ENCODE assay signal across 1 cellular context in genomic region chr2:105328281-105329196, GRCh38.
TF ChIP-seq lines count a peak whose summit lies in the region.

No MANE protein-coding gene starts in this region.

TF ChIP-seq in HepG2, 621 proteins besides CTCF, POLR2A, EP300 and RAD21 (continued from another document and continues in another):
- TF ChIP-seq KIAA2018 (CRISPR knock-in tag; IDR thresholded peaks at IDR 0.05; ENCODE audit: borderline replicate concordance) (no peak), JUND (CRISPR knock-in tag; IDR thresholded peaks at IDR 0.05) (0 out of 2 replicates have a peak, but pooled peaks have one; percentile 58), ZNF567 (CRISPR knock-in tag; IDR thresholded peaks at IDR 0.05; ENCODE audit: borderline replicate concordance) (no peak), ZFYVE20 (CRISPR knock-in tag; IDR thresholded peaks at IDR 0.05; ENCODE audit: borderline replicate concordance, low read depth) (no peak), MAFF (IDR thresholded peaks at IDR 0.05; ENCODE audit: low read depth, low read length) (no peak), SNRNP70 (IDR thresholded peaks at IDR 0.05; ENCODE audit: low read depth, low read length) (no peak), CHCHD3 (CRISPR knock-in tag; IDR thresholded peaks at IDR 0.05) (no peak), STAT5B (CRISPR knock-in tag; IDR thresholded peaks at IDR 0.05) (no peak), ZMYM4 (CRISPR knock-in tag; IDR thresholded peaks at IDR 0.05) (no peak; the same call in 1 of the 2 replicates), FLYWCH1 (CRISPR knock-in tag; IDR thresholded peaks at IDR 0.05) (no peak), RBFOX2 (IDR thresholded peaks at IDR 0.05; ENCODE audit: low read depth, low read length) (no peak), MBD4 (IDR thresholded peaks at IDR 0.05; ENCODE audit: borderline replicate concordance, low read length) (no peak), MYC (CRISPR knock-in tag; IDR thresholded peaks at IDR 0.05; ENCODE audit: borderline replicate concordance) (peak; percentile 91), MXI1 (IDR thresholded peaks at IDR 0.05; ENCODE audit: borderline replicate concordance, low read depth, low read length) (peak; percentile 50; the same call in 1 of the 3 replicates), HOXA7 (CRISPR knock-in tag; IDR thresholded peaks at IDR 0.05) (no peak), ZSCAN30 (CRISPR knock-in tag; IDR thresholded peaks at IDR 0.05) (no peak), RARA (CRISPR knock-in tag; IDR thresholded peaks at IDR 0.05) (peak; percentile 41), ZNF44 (CRISPR knock-in tag; IDR thresholded peaks at IDR 0.05) (0 out of 2 replicates have a peak, but pooled peaks have one; percentile 60), MAF1 (CRISPR knock-in tag; IDR thresholded peaks at IDR 0.05; ENCODE audit: borderline replicate concordance) (no peak), NCOR1 (IDR thresholded peaks at IDR 0.05; ENCODE audit: borderline replicate concordance, low read length) (no peak), ZNF614 (CRISPR knock-in tag; IDR thresholded peaks at IDR 0.05; ENCODE audit: borderline replicate concordance) (no peak; the same call in 1 of the 2 replicates), DZIP1 (CRISPR knock-in tag; IDR thresholded peaks at IDR 0.05) (no peak), ZSCAN22 (CRISPR knock-in tag; IDR thresholded peaks at IDR 0.05) (peak; percentile 87), MED8 (CRISPR knock-in tag; IDR thresholded peaks at IDR 0.05; ENCODE audit: insufficient replicate concordance) (no peak), FIP1L1 (IDR thresholded peaks at IDR 0.05; ENCODE audit: borderline replicate concordance, insufficient read depth, low read depth, low read length) (no peak), LRRFIP1 (CRISPR knock-in tag; conservative IDR thresholded peaks at IDR 0.05) (no peak), SP2 (CRISPR knock-in tag; IDR thresholded peaks at IDR 0.05) (no peak), MAZ (IDR thresholded peaks at IDR 0.05; ENCODE audit: borderline replicate concordance, low read depth, low read length) (no peak), MAZ (CRISPR knock-in tag; IDR thresholded peaks at IDR 0.05; ENCODE audit: low read depth) (peak; percentile 67; the same call in 1 of the 2 replicates), ZNF83 (CRISPR knock-in tag; IDR thresholded peaks at IDR 0.05; ENCODE audit: borderline replicate concordance) (peak; percentile 20; the same call in 1 of the 2 replicates), PHF20 (CRISPR knock-in tag; IDR thresholded peaks at IDR 0.05) (peak; percentile 67), AHDC1 (CRISPR knock-in tag; IDR thresholded peaks at IDR 0.05; ENCODE audit: borderline replicate concordance) (no peak), ZC3H4 (CRISPR knock-in tag; IDR thresholded peaks at IDR 0.05; ENCODE audit: borderline replicate concordance) (peak; percentile 89; the same call in 1 of the 2 replicates), ZNF546 (CRISPR knock-in tag; conservative IDR thresholded peaks at IDR 0.05) (peak; percentile 88), ZNF616 (CRISPR knock-in tag; IDR thresholded peaks at IDR 0.05; ENCODE audit: low read depth) (peak; percentile 92; the same call in 1 of the 2 replicates), ZNF678 (CRISPR knock-in tag; IDR thresholded peaks at IDR 0.05) (peak; percentile 99), ZNF781 (CRISPR knock-in tag; IDR thresholded peaks at IDR 0.05; ENCODE audit: borderline replicate concordance, not compliant biosample characterization) (peak; percentile 96), DMAP1 (CRISPR knock-in tag; IDR thresholded peaks at IDR 0.05) (peak; percentile 80), MTA1 (CRISPR knock-in tag; IDR thresholded peaks at IDR 0.05; ENCODE audit: borderline replicate concordance) (peak; percentile 46; the same call in 1 of the 2 replicates), CAMTA2 (CRISPR knock-in tag; IDR thresholded peaks at IDR 0.05; ENCODE audit: borderline replicate concordance) (no peak), ZMAT5 (CRISPR knock-in tag; IDR thresholded peaks at IDR 0.05; ENCODE audit: borderline replicate concordance, low read depth) (no peak), ZNF644 (CRISPR knock-in tag; IDR thresholded peaks at IDR 0.05; ENCODE audit: low read depth) (peak; percentile 20; the same call in 1 of the 2 replicates), ZBTB46 (CRISPR knock-in tag; IDR thresholded peaks at IDR 0.05; ENCODE audit: borderline replicate concordance) (0 out of 2 replicates have a peak, but pooled peaks have one; percentile 74)
